Comparison of ENCODE assay signal across 1 cellular context in the genomic region with DNA sequence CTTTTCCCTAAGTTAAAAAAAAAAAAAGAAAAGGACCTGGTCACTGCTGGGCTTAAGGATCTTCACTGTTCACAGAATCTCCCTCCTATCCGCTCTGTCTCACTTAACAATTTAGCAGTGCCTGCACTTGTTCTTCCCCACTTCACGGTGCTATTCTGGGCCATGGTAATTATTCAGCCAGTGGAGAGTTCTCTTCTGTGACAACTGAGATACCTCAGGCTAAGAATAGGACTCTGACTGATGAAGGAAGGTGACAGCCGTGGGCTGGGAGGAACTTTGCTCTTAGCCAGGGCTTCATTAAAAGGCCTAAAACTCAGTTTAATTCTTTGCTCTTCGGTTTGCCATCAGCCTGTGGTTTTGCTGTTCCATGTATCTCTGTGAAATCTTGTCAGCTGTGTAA.
TF ChIP-seq lines count a peak whose summit lies in the region.

No MANE protein-coding gene starts in this region.

TF ChIP-seq in GM23338, 12 proteins besides CTCF, POLR2A, EP300 and RAD21 (continued from another document):
- TF ChIP-seq, protein P1, sequence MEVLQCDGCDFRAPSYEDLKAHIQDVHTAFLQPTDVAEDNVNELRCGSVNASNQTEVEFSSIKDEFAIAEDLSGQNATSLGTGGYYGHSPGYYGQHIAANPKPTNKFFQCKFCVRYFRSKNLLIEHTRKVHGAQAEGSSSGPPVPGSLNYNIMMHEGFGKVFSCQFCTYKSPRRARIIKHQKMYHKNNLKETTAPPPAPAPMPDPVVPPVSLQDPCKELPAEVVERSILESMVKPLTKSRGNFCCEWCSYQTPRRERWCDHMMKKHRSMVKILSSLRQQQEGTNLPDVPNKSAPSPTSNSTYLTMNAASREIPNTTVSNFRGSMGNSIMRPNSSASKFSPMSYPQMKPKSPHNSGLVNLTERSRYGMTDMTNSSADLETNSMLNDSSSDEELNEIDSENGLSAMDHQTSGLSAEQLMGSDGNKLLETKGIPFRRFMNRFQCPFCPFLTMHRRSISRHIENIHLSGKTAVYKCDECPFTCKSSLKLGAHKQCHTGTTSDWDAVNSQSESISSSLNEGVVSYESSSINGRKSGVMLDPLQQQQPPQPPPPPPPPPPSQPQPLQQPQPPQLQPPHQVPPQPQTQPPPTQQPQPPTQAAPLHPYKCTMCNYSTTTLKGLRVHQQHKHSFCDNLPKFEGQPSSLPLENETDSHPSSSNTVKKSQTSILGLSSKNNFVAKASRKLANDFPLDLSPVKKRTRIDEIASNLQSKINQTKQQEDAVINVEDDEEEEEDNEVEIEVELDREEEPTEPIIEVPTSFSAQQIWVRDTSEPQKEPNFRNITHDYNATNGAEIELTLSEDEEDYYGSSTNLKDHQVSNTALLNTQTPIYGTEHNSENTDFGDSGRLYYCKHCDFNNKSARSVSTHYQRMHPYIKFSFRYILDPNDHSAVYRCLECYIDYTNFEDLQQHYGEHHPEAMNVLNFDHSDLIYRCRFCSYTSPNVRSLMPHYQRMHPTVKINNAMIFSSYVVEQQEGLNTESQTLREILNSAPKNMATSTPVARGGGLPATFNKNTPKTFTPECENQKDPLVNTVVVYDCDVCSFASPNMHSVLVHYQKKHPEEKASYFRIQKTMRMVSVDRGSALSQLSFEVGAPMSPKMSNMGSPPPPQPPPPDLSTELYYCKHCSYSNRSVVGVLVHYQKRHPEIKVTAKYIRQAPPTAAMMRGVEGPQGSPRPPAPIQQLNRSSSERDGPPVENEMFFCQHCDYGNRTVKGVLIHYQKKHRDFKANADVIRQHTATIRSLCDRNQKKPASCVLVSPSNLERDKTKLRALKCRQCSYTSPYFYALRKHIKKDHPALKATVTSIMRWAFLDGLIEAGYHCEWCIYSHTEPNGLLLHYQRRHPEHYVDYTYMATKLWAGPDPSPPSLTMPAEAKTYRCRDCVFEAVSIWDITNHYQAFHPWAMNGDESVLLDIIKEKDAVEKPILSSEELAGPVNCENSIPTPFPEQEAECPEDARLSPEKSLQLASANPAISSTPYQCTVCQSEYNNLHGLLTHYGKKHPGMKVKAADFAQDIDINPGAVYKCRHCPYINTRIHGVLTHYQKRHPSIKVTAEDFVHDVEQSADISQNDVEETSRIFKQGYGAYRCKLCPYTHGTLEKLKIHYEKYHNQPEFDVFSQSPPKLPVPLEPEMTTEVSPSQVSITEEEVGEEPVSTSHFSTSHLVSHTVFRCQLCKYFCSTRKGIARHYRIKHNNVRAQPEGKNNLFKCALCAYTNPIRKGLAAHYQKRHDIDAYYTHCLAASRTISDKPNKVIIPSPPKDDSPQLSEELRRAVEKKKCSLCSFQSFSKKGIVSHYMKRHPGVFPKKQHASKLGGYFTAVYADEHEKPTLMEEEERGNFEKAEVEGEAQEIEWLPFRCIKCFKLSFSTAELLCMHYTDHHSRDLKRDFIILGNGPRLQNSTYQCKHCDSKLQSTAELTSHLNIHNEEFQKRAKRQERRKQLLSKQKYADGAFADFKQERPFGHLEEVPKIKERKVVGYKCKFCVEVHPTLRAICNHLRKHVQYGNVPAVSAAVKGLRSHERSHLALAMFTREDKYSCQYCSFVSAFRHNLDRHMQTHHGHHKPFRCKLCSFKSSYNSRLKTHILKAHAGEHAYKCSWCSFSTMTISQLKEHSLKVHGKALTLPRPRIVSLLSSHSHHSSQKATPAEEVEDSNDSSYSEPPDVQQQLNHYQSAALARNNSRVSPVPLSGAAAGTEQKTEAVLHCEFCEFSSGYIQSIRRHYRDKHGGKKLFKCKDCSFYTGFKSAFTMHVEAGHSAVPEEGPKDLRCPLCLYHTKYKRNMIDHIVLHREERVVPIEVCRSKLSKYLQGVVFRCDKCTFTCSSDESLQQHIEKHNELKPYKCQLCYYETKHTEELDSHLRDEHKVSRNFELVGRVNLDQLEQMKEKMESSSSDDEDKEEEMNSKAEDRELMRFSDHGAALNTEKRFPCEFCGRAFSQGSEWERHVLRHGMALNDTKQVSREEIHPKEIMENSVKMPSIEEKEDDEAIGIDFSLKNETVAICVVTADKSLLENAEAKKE (CRISPR knock-in tag; IDR thresholded peaks at IDR 0.05): no peak
- TF ChIP-seq NANOG (IDR thresholded peaks at IDR 0.05; ENCODE audit: borderline replicate concordance): no peak
- TF ChIP-seq ETS1 (IDR thresholded peaks at IDR 0.05): no peak
- TF ChIP-seq EZH2phosphoT487 (IDR thresholded peaks at IDR 0.05; ENCODE audit: unreplicated experiment): no peak
